Comparison of ENCODE assay signal across 7 cellular contexts in the genomic region with DNA sequence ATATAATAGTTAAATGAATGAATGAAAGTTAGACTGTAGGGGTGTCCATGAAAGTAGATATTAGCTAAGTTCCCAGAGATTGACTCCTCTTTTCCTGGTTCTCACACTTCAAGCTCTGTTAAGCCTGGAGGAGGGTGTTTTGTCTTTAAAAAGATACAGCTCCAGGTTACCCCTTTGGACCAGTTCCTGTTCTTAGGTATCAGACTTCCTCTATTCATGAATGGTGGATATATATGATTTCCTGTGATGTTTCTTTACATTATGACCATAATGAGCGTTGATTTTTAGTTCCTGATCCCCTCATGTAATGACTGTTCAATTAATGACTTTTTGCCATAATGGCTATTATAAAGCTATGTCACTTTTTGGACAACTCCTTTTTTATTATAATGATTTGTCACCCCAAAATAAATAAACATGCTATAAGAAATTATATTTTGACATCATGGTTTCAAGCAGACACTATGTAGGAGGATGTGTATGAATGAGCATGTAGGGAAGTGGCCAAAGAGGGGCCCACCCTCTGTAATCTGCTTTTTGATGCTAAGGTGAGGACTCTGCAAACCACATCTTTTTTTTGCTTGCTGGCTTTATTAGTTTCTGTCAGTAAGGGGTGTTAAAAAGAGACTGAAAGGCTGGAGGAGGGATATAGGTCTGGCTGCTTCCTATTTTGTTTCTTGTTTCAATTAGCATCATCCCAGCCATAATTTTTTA. TPM values are rescaled to one million over a fixed set of nuclear protein-coding genes. Genes with fewer than 3 reads are reported as not detected.
"Had no signal": no experiment of that assay in that cellular context is flagged by ENCODE, and none has a peak within 500 bp of the region (broad histone marks: within the 10 kb centered on the region; RNA-seq: fewer than 3 reads in every experiment).

No MANE protein-coding gene starts in this region.

RNA-seq across cellular contexts. Expression of gene FCGR1A, which starts 18.2 kb away (rescaled TPM):
- total RNA-seq: kidney epithelial cell, lung microvascular endothelial cell, mammary epithelial cell, mesothelial cell of epicardium, myocyte had no signal
- polyA plus RNA-seq: immature natural killer cell, keratinocyte, mammary epithelial cell had no signal
